8 cellular contexts compared by ENCODE assay signal in the genomic region with DNA sequence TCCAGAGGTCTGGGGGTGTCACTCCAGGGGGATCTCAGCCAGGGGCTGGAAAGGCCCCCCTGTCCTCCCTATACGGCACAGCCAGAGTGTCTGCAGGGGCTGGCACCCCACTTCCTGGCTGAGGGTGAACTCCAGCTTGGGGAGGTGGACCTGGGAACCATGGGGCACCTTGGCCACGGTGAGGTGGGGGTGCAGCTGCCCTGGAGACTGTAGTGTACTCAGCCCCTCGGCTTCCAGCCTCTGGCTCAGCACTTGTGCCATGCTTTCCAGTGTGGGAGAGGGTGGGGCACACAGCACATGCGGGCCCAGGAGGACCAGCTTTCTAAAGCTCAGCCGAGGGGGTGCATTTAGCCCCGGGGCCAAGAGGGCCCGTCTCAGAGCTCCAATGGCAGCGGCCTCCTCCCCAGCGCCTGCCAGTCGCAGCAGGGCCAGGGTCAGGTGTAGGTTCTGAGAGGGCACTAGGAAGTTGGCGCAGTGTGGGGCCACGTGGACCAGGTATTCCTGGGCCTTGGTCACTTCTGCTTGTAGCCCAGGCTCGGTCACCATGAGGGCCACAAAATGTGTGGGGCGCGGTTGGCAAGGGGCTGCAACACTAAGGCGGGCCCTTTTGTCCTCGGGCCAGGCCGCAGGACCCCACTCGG. TPM values are rescaled to one million over a fixed set of nuclear protein-coding genes. Genes with fewer than 3 reads are reported as not detected.
DNase-seq lines count a peak whose midpoint lies in the region; ATAC-seq, FAIRE-seq and TF ChIP-seq lines count a peak whose summit lies in the region.

No MANE protein-coding gene starts in this region.

- H3K27ac ChIP-seq in HUES6 (ENCODE audit: low read depth, low read length) (no peak overlapping the region), muscle layer of colon (ENCODE audit: low read depth, low read length) (peak overlapping the region; percentile 77)

- peak overlapping the region; percentile 83 for H3K9ac ChIP-seq in HUES6 (ENCODE audit: low read length)
- no peak overlapping the region for H3K9ac ChIP-seq in muscle layer of colon (ENCODE audit: low read length)

- no peak for TF ChIP-seq CTCF in AG09309 (IDR thresholded peaks at IDR 0.05; ENCODE audit: control insufficient read depth, insufficient read depth, low read depth, low read length, missing control alignments)
- no peak for TF ChIP-seq CTCF in bronchial epithelial cell (IDR thresholded peaks at IDR 0.05; ENCODE audit: insufficient read depth, low read length, severe bottlenecking)

- FAIRE-seq in bronchial epithelial cell (lab: Jason Lieb, UNC) = no peak

- H3K4me1 ChIP-seq in HUES6 (ENCODE audit: control insufficient read depth, insufficient read depth, low read length) (peaks cover 4% of the 10 kb centered on the region), muscle layer of colon (ENCODE audit: insufficient read depth, low read length) (peaks cover 20% of the 10 kb centered on the region)

- H3K4me3 ChIP-seq in AG09309 (ENCODE audit: control insufficient read depth, low read depth, low read length) = peak overlapping the region; percentile 58
- H3K4me3 ChIP-seq in HUES6 (ENCODE audit: low read depth, low read length) = peak overlapping the region; percentile 88
- H3K4me3 ChIP-seq in bronchial epithelial cell (ENCODE audit: low read depth, low read length) = peak overlapping the region; percentile 82
- peak overlapping the region; percentile 53 to 66 for H3K4me3 ChIP-seq in muscle layer of colon (ENCODE audit: low read depth in 1 of 2, low read length in 2 of 2)

- ATAC-seq in GM18520 (IDR thresholded peaks at IDR 0.05; ENCODE audit: unreplicated experiment) = no peak

- DNase-seq in AG09309 (ENCODE audit: low read depth) (no peak), bronchial epithelial cell (ENCODE audit: low read depth) (no peak), GM19238 (ENCODE audit: insufficient read length, low spot score) (no peak), glomerular visceral epithelial cell (ENCODE audit: extremely low spot score) (no peak), NCI-H226 (no peak)

- no peaks in the 10 kb centered on the region for H3K9me3 ChIP-seq in HUES6 (ENCODE audit: control insufficient read depth, insufficient read depth, low read depth, low read length)
- no peaks in the 10 kb centered on the region for H3K9me3 ChIP-seq in muscle layer of colon (ENCODE audit: low read length)

- H3K36me3 ChIP-seq in HUES6 (ENCODE audit: control insufficient read depth, insufficient read depth, low read length) = peaks cover 44% of the 10 kb centered on the region
- peaks cover 18% of the 10 kb centered on the region for H3K36me3 ChIP-seq in bronchial epithelial cell (ENCODE audit: control insufficient read depth, insufficient read depth, low read length)
- H3K36me3 ChIP-seq in muscle layer of colon (ENCODE audit: insufficient read depth, low read length) = peaks cover 39% of the 10 kb centered on the region

- H3K27me3 ChIP-seq in HUES6 (ENCODE audit: control insufficient read depth, insufficient read depth, low read length) (peaks cover 6% of the 10 kb centered on the region; the same call in 1 of the 2 replicates), bronchial epithelial cell (ENCODE audit: control insufficient read depth, insufficient read depth, low read length) (no peaks in the 10 kb centered on the region), muscle layer of colon (ENCODE audit: control insufficient read depth in 1 of 2, insufficient read depth in 2 of 2, low read length in 2 of 2) (no peaks in the 10 kb centered on the region)

RNA-seq across cellular contexts. Expression of gene LENG9, which starts 1.4 kb away (rescaled TPM):
- total RNA-seq in bronchial epithelial cell = 6.5 and 15.0 TPM in 2 replicates

RNA-seq across cellular contexts. Expression of gene CDC42EP5, which starts 10.9 kb away (rescaled TPM):
- 18.2 and 20.4 TPM in 2 replicates for total RNA-seq in bronchial epithelial cell

RNA-seq across cellular contexts. Expression of gene LENG8, which starts 13.2 kb away (rescaled TPM):
- total RNA-seq in bronchial epithelial cell = 26.3 and 37.8 TPM in 2 replicates

RNA-seq across cellular contexts. Expression of gene LAIR2, which starts 40.4 kb away (rescaled TPM):
- total RNA-seq in bronchial epithelial cell = not detected in 2 replicates

RNA-seq across cellular contexts. Expression of gene TTYH1, which starts 46.9 kb away (rescaled TPM):
- 0.26 TPM in 1 of 2 replicates, not detected in the other for total RNA-seq in bronchial epithelial cell
